ENCODE assay signal across 8 cellular contexts in the genomic region with DNA sequence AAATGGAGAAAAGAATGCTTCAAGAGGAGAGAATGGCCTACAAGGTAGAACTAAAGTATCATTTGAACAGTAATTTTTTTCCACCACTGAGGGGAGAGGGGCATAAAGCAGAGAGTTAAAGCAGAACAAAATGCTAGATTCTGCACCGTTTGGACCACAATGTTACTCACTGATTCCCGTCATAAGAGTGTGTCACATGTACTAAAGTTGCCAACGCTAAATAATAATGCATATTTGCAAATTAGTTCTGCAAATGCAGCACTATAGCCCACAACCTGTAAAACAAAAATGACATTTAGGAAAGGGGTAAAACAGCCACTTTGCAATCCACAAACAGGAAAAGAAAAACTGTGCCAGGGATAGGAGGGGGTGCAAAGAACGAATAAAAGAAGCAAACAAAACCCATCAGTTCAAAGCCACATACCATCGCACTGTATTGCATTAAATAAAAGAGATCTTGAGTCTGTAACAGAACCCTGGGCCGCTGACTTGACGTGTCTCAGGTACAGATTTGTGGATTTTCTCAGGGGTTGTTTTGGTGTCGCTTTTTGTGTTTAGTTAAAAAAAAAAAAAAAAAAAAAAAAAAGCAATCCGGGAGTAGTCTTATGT. TPM values are rescaled to one million over a fixed set of nuclear protein-coding genes. Genes with fewer than 3 reads are reported as not detected.
DNase-seq lines count a peak whose midpoint lies in the region; ATAC-seq and TF ChIP-seq lines count a peak whose summit lies in the region.

No MANE protein-coding gene starts in this region.

- H3K9me3 ChIP-seq in DOHH2 (ENCODE audit: control insufficient read depth, insufficient read depth, low read length): no peaks in the 10 kb centered on the region
- H3K9me3 ChIP-seq in neural progenitor cell (ENCODE audit: low read depth): no peaks in the 10 kb centered on the region

- no peaks in the 10 kb centered on the region for H3K36me3 Mint-ChIP-seq in neural progenitor cell

- intact Hi-C loops in dorsolateral prefrontal cortex (cut with DNase I): loop anchor here (2.0 to 5.0 kb wide), 2 partner anchors 23 to 76 kb away; no protein-coding TSS in a partner anchor
- intact Hi-C loops in left colon (cut with DNase I, micrococcal nuclease): no loop called here

- peaks cover 30% of the 10 kb centered on the region for H3K27me3 Mint-ChIP-seq in neural progenitor cell (ENCODE audit: insufficient read depth, low read depth)

- no peaks in the 10 kb centered on the region for H3K36me3 ChIP-seq in DOHH2 (ENCODE audit: control insufficient read depth, low read length)
- H3K36me3 ChIP-seq in neural progenitor cell: no peaks in the 10 kb centered on the region

- no peaks in the 10 kb centered on the region for H3K9me2 ChIP-seq in DOHH2 (replicated peaks; ENCODE audit: control insufficient read depth, low read length)

- H3K4me1 ChIP-seq in DOHH2 (ENCODE audit: control insufficient read depth, low read length) (peaks cover 80% of the 10 kb centered on the region), neural progenitor cell (peaks cover 7% of the 10 kb centered on the region)

- no peak overlapping the region for H2AFZ ChIP-seq in neural progenitor cell (replicated peaks)

- peak overlapping the region; percentile 71 for H3K4me3 ChIP-seq in DOHH2 (ENCODE audit: low read length)
- peak overlapping the region; percentile 42 to 92 (median 75) for H3K4me3 ChIP-seq in dorsolateral prefrontal cortex
- H3K4me3 ChIP-seq in neural progenitor cell: peak overlapping the region; percentile 72

- H3K4me1 Mint-ChIP-seq in neural progenitor cell: peaks cover 51% of the 10 kb centered on the region

- H3K27me3 ChIP-seq in DOHH2 (ENCODE audit: control insufficient read depth, low read length) (no peaks in the 10 kb centered on the region), dorsolateral prefrontal cortex (no peaks in the 10 kb centered on the region), neural progenitor cell (peaks cover 84% of the 10 kb centered on the region)

- no peak overlapping the region for H3K27ac Mint-ChIP-seq in neural progenitor cell

- peak overlapping the region; percentile 86 for H3K27ac ChIP-seq in DOHH2 (ENCODE audit: low read depth, low read length)
- H3K27ac ChIP-seq in dorsolateral prefrontal cortex: peak overlapping the region; percentile 78 to 99 (median 96)
- H3K27ac ChIP-seq in neural progenitor cell: no peak overlapping the region

- TF ChIP-seq CTCF in DOHH2 (IDR thresholded peaks at IDR 0.05; ENCODE audit: low read depth, low read length, poor library complexity, severe bottlenecking) (no peak), dorsolateral prefrontal cortex (IDR thresholded peaks at IDR 0.05 in 54 of 56, conservative IDR thresholded peaks at IDR 0.05 in 2 of 56; ENCODE audit: low read depth in 1 of 56, partially characterized antibody in 56 of 56) (no peak), neural progenitor cell (IDR thresholded peaks at IDR 0.05) (no peak)

- H3K79me2 ChIP-seq in DOHH2 (ENCODE audit: control insufficient read depth, low read length) (peaks cover 19% of the 10 kb centered on the region), neural progenitor cell (ENCODE audit: low read depth) (no peaks in the 10 kb centered on the region)

- H3K4me3 Mint-ChIP-seq in neural progenitor cell: peak overlapping the region; percentile 94

- H3F3A ChIP-seq in DOHH2 (ENCODE audit: control insufficient read depth, insufficient read depth) (peaks cover 14% of the 10 kb centered on the region), neural progenitor cell (ENCODE audit: low read depth) (peaks cover 9% of the 10 kb centered on the region)

- H4K20me1 ChIP-seq in DOHH2 (ENCODE audit: control insufficient read depth, insufficient read depth, low read depth, low read length) (no peaks in the 10 kb centered on the region), neural progenitor cell (ENCODE audit: low read depth) (peaks cover 20% of the 10 kb centered on the region)

- no peak for ATAC-seq in GM18498 (IDR thresholded peaks at IDR 0.05; ENCODE audit: unreplicated experiment)
- no peak for ATAC-seq in GM21717 (IDR thresholded peaks at IDR 0.05; ENCODE audit: unreplicated experiment)
- no peak for ATAC-seq in left colon

- H3K9ac ChIP-seq in neural progenitor cell: no peak overlapping the region

- peak; percentile 99 for DNase-seq in NCI-H446 treated with DMSO at 0.1 percent for 48 hours (lab: John Stamatoyannopoulos, UW)
- no peak for DNase-seq in dorsolateral prefrontal cortex
- DNase-seq in neural progenitor cell (ENCODE audit: low spot score): peak; percentile 23
- no peak for DNase-seq in NCI-H2081 treated with DMSO at 0.1 percent for 48 hours (lab: John Stamatoyannopoulos, UW)
- no peak for DNase-seq in left colon

- peak overlapping the region; percentile 66 for H3K4me2 ChIP-seq in DOHH2 (ENCODE audit: low read length)
- peak overlapping the region; percentile 89 for H3K4me2 ChIP-seq in neural progenitor cell

- H3K9me3 Mint-ChIP-seq in neural progenitor cell: no peaks in the 10 kb centered on the region

RNA-seq across cellular contexts. Expression of a gene that starts 7.7 kb away (rescaled TPM):
- total RNA-seq in dorsolateral prefrontal cortex (100 to 1,000 TPM in 28 of 120 experiments, 10 to 100 TPM in 92; 57.4 to 185 (median 86.8) TPM), neural progenitor cell (ENCODE audit: low replicate concordance) (0.30 and 0.40 TPM in 2 replicates), left colon (10 to 100 TPM; 45.2 to 74.7 TPM)

Comparison
In these comparisons a context has a peak if more than half of its experiments do, and no peak if none do; other contexts are left out.
1. DNase-seq: peak in NCI-H446 treated with DMSO at 0.1 percent for 48 hours (single experiment) and neural progenitor cell (single experiment); none in dorsolateral prefrontal cortex (0 of 10), NCI-H2081 treated with DMSO at 0.1 percent for 48 hours (single experiment) and left colon (0 of 2).
2. RNA of a gene that starts 7.7 kb away (total RNA-seq): 57.4 to 185 TPM in dorsolateral prefrontal cortex and 45.2 to 74.7 TPM in left colon; 0.30 to 0.40 TPM in neural progenitor cell; every median in the first group is over 10 times any median in the second.
3. intact Hi-C loops: an anchor here in dorsolateral prefrontal cortex (2.0 to 5.0 kb wide); none called in left colon.
4. Peak in every context shown above with its lines, with median percentiles within 50 percentile points of each other: H3K4me3 ChIP-seq.